ENCODE assay signal across 1 cellular context in the genomic region with DNA sequence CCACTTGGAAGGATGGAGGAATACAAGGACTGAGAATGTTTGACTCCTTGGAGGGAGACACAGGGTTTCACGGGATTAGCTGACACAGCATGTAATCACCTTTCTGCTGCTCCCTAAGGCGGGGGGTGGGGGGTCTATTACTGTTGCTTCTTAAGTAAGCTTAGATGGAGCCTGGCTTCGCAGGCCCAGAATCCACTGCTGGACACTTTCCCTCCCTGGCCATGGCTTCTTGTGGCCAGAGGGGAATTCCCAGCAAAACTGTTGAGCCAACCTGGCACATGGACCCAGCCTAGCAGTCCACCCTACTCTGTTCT.
TF ChIP-seq lines count a peak whose summit lies in the region.

No MANE protein-coding gene starts in this region.

TF ChIP-seq in IMR-90, 13 proteins besides CTCF, POLR2A, EP300 and RAD21:
- TF ChIP-seq MXI1 (IDR thresholded peaks at IDR 0.05; ENCODE audit: borderline replicate concordance, low read depth, low read length) (no peak), MAFK (IDR thresholded peaks at IDR 0.05; ENCODE audit: low read depth, low read length) (peak; percentile 87)
TF ChIP-seq in IMR-90: peak in this region for 1.
